In the genomic region with DNA sequence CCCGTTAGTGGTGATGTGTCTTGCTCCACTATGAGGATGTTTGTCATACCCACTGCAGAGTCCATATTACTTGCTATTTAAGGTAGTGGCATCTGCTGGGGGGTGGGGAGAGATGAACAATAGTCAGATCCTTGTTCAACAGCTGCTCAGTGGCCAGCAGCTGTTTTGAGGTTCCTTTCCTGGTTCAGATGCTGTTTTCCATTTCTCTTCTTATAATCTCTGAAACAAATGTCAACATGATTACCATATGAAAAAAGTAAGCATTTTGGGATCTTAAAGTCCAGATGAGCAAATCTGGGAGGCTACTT, we compare ENCODE assay signal across 19 cellular contexts.
DNase-seq lines count a peak whose midpoint lies in the region; ATAC-seq and TF ChIP-seq lines count a peak whose summit lies in the region.
"Had no signal": no experiment of that assay in that cellular context is flagged by ENCODE, and none has a peak within 500 bp of the region (broad histone marks: within the 10 kb centered on the region; RNA-seq: fewer than 3 reads in every experiment).

No MANE protein-coding gene starts in this region.

- DNase-seq in NCI-H748 (lab: John Stamatoyannopoulos, UW; ENCODE audit: unreplicated experiment) (peak; percentile 72), NCI-H748 treated with DMSO at 0.1 percent for 48 hours (lab: John Stamatoyannopoulos, UW) (no peak), NCI-H524 (lab: John Stamatoyannopoulos, UW) (peak; percentile 48 to 76), SJCRH30 (peak; percentile 73 to 74), GM13977 (ENCODE audit: low spot score) (no peak), psoas muscle (no peak), foreskin keratinocyte (no peak)
- DNase-seq in CD8-positive, alpha-beta memory T cell = no peak
- DNase-seq: 8988T, C1 segment of cervical spinal cord, IMR-90, MV-4-11, NCI-H1694, NCI-H774, OCI-M1, T-cell, T1000 had no signal

- CTCF ChIA-PET in CD8-positive, alpha-beta memory T cell (lab: Charles Lee) = no interaction called here

- H3K27me3 ChIP-seq in SJCRH30 = no peaks in the 10 kb centered on the region
- H3K27me3 ChIP-seq in psoas muscle (ENCODE audit: insufficient read depth in 3 of 3, low read length in 2 of 3) = no peaks in the 10 kb centered on the region
- H3K27me3 ChIP-seq in foreskin keratinocyte = no peaks in the 10 kb centered on the region
- H3K27me3 ChIP-seq in CD8-positive, alpha-beta memory T cell (ENCODE audit: insufficient read depth, low read length, poor library complexity, severe bottlenecking) = no peaks in the 10 kb centered on the region

- H3K4me3 Mint-ChIP-seq in CD8-positive, alpha-beta memory T cell = no peak overlapping the region
- H3K4me3 Mint-ChIP-seq: T-cell had no signal

- intact Hi-C loops in psoas muscle (cut with DNase I) = no loop called here

- H3K4me3 ChIP-seq in SJCRH30 (peak overlapping the region; percentile 51), psoas muscle (no peak overlapping the region)
- no peak overlapping the region for H3K4me3 ChIP-seq in CD8-positive, alpha-beta memory T cell (ENCODE audit: low read length)
- H3K4me3 ChIP-seq: GM12878 had no signal

- in situ Hi-C loops in GM13977 (cut with MboI; ENCODE audit: low pct_unique_long_range_greater_than_20kb, low sequenced_read_pairs, unreplicated experiment) = no loop called here

- no peaks in the 10 kb centered on the region for H3K36me3 Mint-ChIP-seq in CD8-positive, alpha-beta memory T cell
- H3K36me3 Mint-ChIP-seq: T-cell had no signal

- TF ChIP-seq CTCF in GM13977 (IDR thresholded peaks at IDR 0.05; ENCODE audit: extremely low read depth, insufficient read depth, missing control alignments) (no peak), psoas muscle (IDR thresholded peaks at IDR 0.05) (no peak), foreskin keratinocyte (conservative IDR thresholded peaks at IDR 0.05) (no peak)

- H3K27ac Mint-ChIP-seq in CD8-positive, alpha-beta memory T cell = no peak overlapping the region
- H3K27ac Mint-ChIP-seq: T-cell had no signal

- H3K9me3 Mint-ChIP-seq in CD8-positive, alpha-beta memory T cell = peaks cover 0 to 4% (median 2%) of the 10 kb centered on the region in 5 donors

- H3K9me3 ChIP-seq in SJCRH30 (replicated peaks) (no peaks in the 10 kb centered on the region), psoas muscle (no peaks in the 10 kb centered on the region)
- H3K9me3 ChIP-seq in CD8-positive, alpha-beta memory T cell (ENCODE audit: low read length) = no peaks in the 10 kb centered on the region

- 15 to 23% (median 18%) methylated on average over 1 of the region's 1 CpG for WGBS in psoas muscle, 3 donors

- no peaks in the 10 kb centered on the region for H3K36me3 ChIP-seq in SJCRH30
- no peaks in the 10 kb centered on the region for H3K36me3 ChIP-seq in psoas muscle (ENCODE audit: insufficient read depth in 1 of 2, low read depth in 1 of 2)
- no peaks in the 10 kb centered on the region for H3K36me3 ChIP-seq in CD8-positive, alpha-beta memory T cell (ENCODE audit: insufficient read depth, low read length)

- no peaks in the 10 kb centered on the region for H3K4me1 Mint-ChIP-seq in CD8-positive, alpha-beta memory T cell
- H3K4me1 Mint-ChIP-seq: T-cell had no signal

- H3K4me1 ChIP-seq in SJCRH30 (peaks cover 10% of the 10 kb centered on the region), psoas muscle (no peaks in the 10 kb centered on the region), foreskin keratinocyte (no peaks in the 10 kb centered on the region)
- H3K4me1 ChIP-seq in CD8-positive, alpha-beta memory T cell (ENCODE audit: insufficient read depth, low read length) = no peaks in the 10 kb centered on the region

- H3K27ac ChIP-seq in SJCRH30 = peak overlapping the region; percentile 96
- no peak overlapping the region for H3K27ac ChIP-seq in psoas muscle
- no peak overlapping the region for H3K27ac ChIP-seq in foreskin keratinocyte
- no peak overlapping the region for H3K27ac ChIP-seq in CD8-positive, alpha-beta memory T cell (ENCODE audit: low read depth, low read length)

- POLR2A ChIA-PET in CD8-positive, alpha-beta memory T cell (lab: Charles Lee) = no interaction called here

- no peaks in the 10 kb centered on the region for H3K27me3 Mint-ChIP-seq in CD8-positive, alpha-beta memory T cell
- H3K27me3 Mint-ChIP-seq: T-cell had no signal

- ATAC-seq in psoas muscle (no peak), foreskin keratinocyte (no peak)
- ATAC-seq: GM12878, HCT116, T-cell had no signal

Comparison
In these comparisons a context has a peak if more than half of its experiments do, and no peak if none do; other contexts are left out.
1. DNase-seq: peak in NCI-H748 (single experiment), NCI-H524 (2 of 2) and SJCRH30 (2 of 2); none in NCI-H748 treated with DMSO at 0.1 percent for 48 hours (single experiment), GM13977 (single experiment), psoas muscle (0 of 2), foreskin keratinocyte (0 of 2) and CD8-positive, alpha-beta memory T cell (0 of 5).